1 cellular context compared by ENCODE assay signal in genomic region chr13:113834496-113835200, GRCh38.
TF ChIP-seq lines count a peak whose summit lies in the region.

No MANE protein-coding gene starts in this region.

TF ChIP-seq in K562, 482 proteins besides CTCF, POLR2A, EP300 and RAD21:
- TF ChIP-seq POLR2G (IDR thresholded peaks at IDR 0.05; ENCODE audit: low read depth, low read length) (0 out of 2 replicates have a peak, but pooled peaks have one; percentile 12), KAT7 (CRISPR knock-in tag; IDR thresholded peaks at IDR 0.05; ENCODE audit: borderline replicate concordance) (no peak)
